In genomic region chr15:63264685-63265302, GRCh38 we compare ENCODE assay signal across 18 cellular contexts. TPM values are rescaled to one million over a fixed set of nuclear protein-coding genes. Genes with fewer than 3 reads are reported as not detected.
DNase-seq lines count a peak whose midpoint lies in the region; ATAC-seq and TF ChIP-seq lines count a peak whose summit lies in the region.
"Had no signal": no experiment of that assay in that cellular context is flagged by ENCODE, and none has a peak within 500 bp of the region (broad histone marks: within the 10 kb centered on the region; RNA-seq: fewer than 3 reads in every experiment).

No MANE protein-coding gene starts in this region.

- WGBS in mesenchymal stem cell, result 94% methylated on average over 1 of the region's 1 CpG

- no peak overlapping the region for H2BK120ac ChIP-seq in mesenchymal stem cell (ENCODE audit: low read depth, low read length)

- H4K91ac ChIP-seq in mesenchymal stem cell (ENCODE audit: low read length), result no peak overlapping the region

- no peak overlapping the region for H4K8ac ChIP-seq in mesenchymal stem cell (ENCODE audit: low read length)

- H3K9ac ChIP-seq in mesenchymal stem cell (ENCODE audit: low read length), result peak overlapping the region; percentile 36

- H2BK15ac ChIP-seq in mesenchymal stem cell (ENCODE audit: low read depth, poor library complexity, severe bottlenecking), result no peak overlapping the region

- H3K4ac ChIP-seq in mesenchymal stem cell (ENCODE audit: low read depth in 1 of 2, low read length in 2 of 2), result no peak overlapping the region

- no peak for TF ChIP-seq CTCF in AG09319 (IDR thresholded peaks at IDR 0.05; ENCODE audit: low read depth, low read length)
- TF ChIP-seq CTCF in chondrocyte (IDR thresholded peaks at IDR 0.05), result no peak

- no peaks in the 10 kb centered on the region for H3K27me3 ChIP-seq in mesenchymal stem cell (ENCODE audit: control insufficient read depth in 1 of 2, insufficient read depth in 1 of 2, low read length in 2 of 2)
- H3K27me3 ChIP-seq: left lung had no signal

- no peak overlapping the region for H3K4me3 ChIP-seq in mesenchymal stem cell (ENCODE audit: insufficient read depth in 1 of 2, low read depth in 1 of 2, low read length in 2 of 2)
- H3K4me3 ChIP-seq: left lung, thoracic aorta had no signal

- intact Hi-C loops in activated T-helper 1 cell treated with anti-CD3 and anti-CD28 coated beads, Interleukin-12 subunit alpha, Interleukin-12 subunit beta, Interleukin-2, Interleukin-4 antibody, amounts not matched to agents 30 ng/mL and 10 ng/mL and 1 ng/mL, durations not matched to agents 14 hours and 24 hours and 36 hours (cut with micrococcal nuclease), result no loop called here

- no peak overlapping the region for H2BK12ac ChIP-seq in mesenchymal stem cell (ENCODE audit: low read length in 2 of 2)

- no peak overlapping the region for H2BK5ac ChIP-seq in mesenchymal stem cell (ENCODE audit: low read depth, low read length, poor library complexity, severe bottlenecking)

- no peak for ATAC-seq in HG03159 (IDR thresholded peaks at IDR 0.05; ENCODE audit: unreplicated experiment)
- ATAC-seq in HG03135 (IDR thresholded peaks at IDR 0.05; ENCODE audit: unreplicated experiment), result no peak
- ATAC-seq: left lung; naive thymus-derived CD8-positive, alpha-beta T cell had no signal

- no peak overlapping the region for H3K18ac ChIP-seq in mesenchymal stem cell (ENCODE audit: low read depth in 1 of 2, low read length in 2 of 2)

- H2AFZ ChIP-seq in mesenchymal stem cell (ENCODE audit: low read depth, low read length), result no peak overlapping the region

- no peaks in the 10 kb centered on the region for H3K27me3 Mint-ChIP-seq in chondrocyte (ENCODE audit: low read depth)
- no peaks in the 10 kb centered on the region for H3K27me3 Mint-ChIP-seq in activated T-helper 1 cell treated with anti-CD3 and anti-CD28 coated beads, Interleukin-12 subunit alpha, Interleukin-12 subunit beta, Interleukin-2, Interleukin-4 antibody, amounts not matched to agents 30 ng/mL and 10 ng/mL and 1 ng/mL, durations not matched to agents 14 hours and 24 hours and 36 hours (ENCODE audit: insufficient read depth)
- H3K27me3 Mint-ChIP-seq: activated naive CD8-positive, alpha-beta T cell treated with anti-CD3 and anti-CD28 coated beads, Interleukin-2, amount 10 ng/mL, durations not matched to agents 7 days and 5 days; B cell; naive thymus-derived CD8-positive, alpha-beta T cell had no signal

- no peak overlapping the region for H3K14ac ChIP-seq in mesenchymal stem cell (ENCODE audit: low read length in 2 of 2)

- H3K4me3 Mint-ChIP-seq in chondrocyte (ENCODE audit: unreplicated experiment), result no peak overlapping the region
- no peak overlapping the region for H3K4me3 Mint-ChIP-seq in activated T-helper 1 cell treated with anti-CD3 and anti-CD28 coated beads, Interleukin-12 subunit alpha, Interleukin-12 subunit beta, Interleukin-2, Interleukin-4 antibody, amounts not matched to agents 30 ng/mL and 10 ng/mL and 1 ng/mL, durations not matched to agents 14 hours and 24 hours and 36 hours
- H3K4me3 Mint-ChIP-seq: activated naive CD8-positive, alpha-beta T cell treated with anti-CD3 and anti-CD28 coated beads, Interleukin-2, amount 10 ng/mL, durations not matched to agents 7 days and 5 days; B cell; naive thymus-derived CD8-positive, alpha-beta T cell; T-helper 1 cell treated with Interleukin-12 subunit alpha and Interleukin-12 subunit beta and Interleukin-4 antibody, amounts not matched to agents 30 μg/mL and 1 μg/mL, for 36 hours had no signal

- H3K36me3 ChIP-seq in mesenchymal stem cell (ENCODE audit: control insufficient read depth in 1 of 2, insufficient read depth in 2 of 2, low read depth in 1 of 2, low read length in 2 of 2), result peaks cover 15 to 60% of the 10 kb centered on the region in 2 experiments

- H3K23ac ChIP-seq in mesenchymal stem cell (ENCODE audit: low read length in 2 of 2), result no peak overlapping the region

- H2AK5ac ChIP-seq in mesenchymal stem cell (ENCODE audit: low read length, severe bottlenecking), result no peak overlapping the region

- H3K4me2 ChIP-seq in mesenchymal stem cell (ENCODE audit: low read length, poor library complexity, severe bottlenecking), result no peak overlapping the region

- DNase-seq in AG09319 (ENCODE audit: extremely low read depth, low read depth) (peak; percentile 60), NCI-H1694 treated with DMSO at 0.1 percent for 48 hours (lab: John Stamatoyannopoulos, UW) (peak; percentile 91), chondrocyte (ENCODE audit: low spot score) (no peak), mesenchymal stem cell (peak; percentile 6)
- no peak for DNase-seq in effector CD8-positive, alpha-beta T cell (lab: John Stamatoyannopoulos, UW)
- DNase-seq in activated T-helper 1 cell treated with anti-CD3 and anti-CD28 coated beads, Interleukin-12 subunit alpha, Interleukin-12 subunit beta, Interleukin-2, Interleukin-4 antibody, amounts not matched to agents 30 ng/mL and 10 ng/mL and 1 ng/mL, durations not matched to agents 14 hours and 24 hours and 36 hours (ENCODE audit: low spot score), result no peak
- DNase-seq: activated CD8-positive, alpha-beta memory T cell treated with anti-CD3 and anti-CD28 coated beads, Interleukin-2, amount 50 U/mL, for 4 hours; activated naive CD8-positive, alpha-beta T cell treated with anti-CD3 and anti-CD28 coated beads, Interleukin-2, amount 10 ng/mL, durations not matched to agents 7 days and 5 days; left lung; naive thymus-derived CD8-positive, alpha-beta T cell; NCI-H748 treated with DMSO at 0.1 percent for 48 hours; RPMI8226; stimulated activated CD4-positive, alpha-beta T cell treated with anti-CD3 and anti-CD28 coated beads, Interleukin-1b, Interleukin-23, amount 100 ng/mL, for 48 hours had no signal

- peaks cover 3% of the 10 kb centered on the region for H3K4me1 ChIP-seq in mesenchymal stem cell (ENCODE audit: control insufficient read depth, insufficient read depth, low read depth, low read length)
- H3K4me1 ChIP-seq: left lung had no signal

- H3K27ac Mint-ChIP-seq in chondrocyte (ENCODE audit: unreplicated experiment), result peak overlapping the region; percentile 13
- no peak overlapping the region for H3K27ac Mint-ChIP-seq in activated T-helper 1 cell treated with anti-CD3 and anti-CD28 coated beads, Interleukin-12 subunit alpha, Interleukin-12 subunit beta, Interleukin-2, Interleukin-4 antibody, amounts not matched to agents 30 ng/mL and 10 ng/mL and 1 ng/mL, durations not matched to agents 14 hours and 24 hours and 36 hours
- H3K27ac Mint-ChIP-seq: activated naive CD8-positive, alpha-beta T cell treated with anti-CD3 and anti-CD28 coated beads, Interleukin-2, amount 10 ng/mL, durations not matched to agents 7 days and 5 days; B cell; T-helper 1 cell treated with Interleukin-12 subunit alpha and Interleukin-12 subunit beta and Interleukin-4 antibody, amounts not matched to agents 30 μg/mL and 1 μg/mL, for 36 hours had no signal

- peaks cover 11% of the 10 kb centered on the region for H3K4me1 Mint-ChIP-seq in chondrocyte (ENCODE audit: low read depth)
- H3K4me1 Mint-ChIP-seq in activated T-helper 1 cell treated with anti-CD3 and anti-CD28 coated beads, Interleukin-12 subunit alpha, Interleukin-12 subunit beta, Interleukin-2, Interleukin-4 antibody, amounts not matched to agents 30 ng/mL and 10 ng/mL and 1 ng/mL, durations not matched to agents 14 hours and 24 hours and 36 hours (ENCODE audit: low read depth), result peaks cover 5% of the 10 kb centered on the region
- H3K4me1 Mint-ChIP-seq: B cell had no signal

- no peaks in the 10 kb centered on the region for H3K9me3 Mint-ChIP-seq in chondrocyte (ENCODE audit: low read depth)
- H3K9me3 Mint-ChIP-seq in activated T-helper 1 cell treated with anti-CD3 and anti-CD28 coated beads, Interleukin-12 subunit alpha, Interleukin-12 subunit beta, Interleukin-2, Interleukin-4 antibody, amounts not matched to agents 30 ng/mL and 10 ng/mL and 1 ng/mL, durations not matched to agents 14 hours and 24 hours and 36 hours, result no peaks in the 10 kb centered on the region
- H3K9me3 Mint-ChIP-seq: activated naive CD8-positive, alpha-beta T cell treated with anti-CD3 and anti-CD28 coated beads, Interleukin-2, amount 10 ng/mL, durations not matched to agents 7 days and 5 days; naive thymus-derived CD8-positive, alpha-beta T cell; T-helper 1 cell treated with Interleukin-12 subunit alpha and Interleukin-12 subunit beta and Interleukin-4 antibody, amounts not matched to agents 30 μg/mL and 1 μg/mL, for 36 hours had no signal

- peaks cover 6% of the 10 kb centered on the region for H3K79me1 ChIP-seq in mesenchymal stem cell (replicated peaks; ENCODE audit: low read length, poor library complexity, severe bottlenecking)

- peak overlapping the region; percentile 82 for H3K27ac ChIP-seq in mesenchymal stem cell (ENCODE audit: low read length, poor library complexity, severe bottlenecking)
- H3K27ac ChIP-seq: left lung, thoracic aorta had no signal

- H3K36me3 Mint-ChIP-seq in chondrocyte (ENCODE audit: low read depth), result peaks cover 23% of the 10 kb centered on the region
- peaks cover 49% of the 10 kb centered on the region for H3K36me3 Mint-ChIP-seq in activated T-helper 1 cell treated with anti-CD3 and anti-CD28 coated beads, Interleukin-12 subunit alpha, Interleukin-12 subunit beta, Interleukin-2, Interleukin-4 antibody, amounts not matched to agents 30 ng/mL and 10 ng/mL and 1 ng/mL, durations not matched to agents 14 hours and 24 hours and 36 hours (ENCODE audit: low read depth)

- H3K9me3 ChIP-seq in mesenchymal stem cell (ENCODE audit: control insufficient read depth, low read length), result no peaks in the 10 kb centered on the region
- H3K9me3 ChIP-seq: left lung, thoracic aorta had no signal

RNA-seq across cellular contexts. Expression of gene APH1B, which starts 12.6 kb away (rescaled TPM):
- 12.0 to 20.1 TPM (median 17.4 TPM) in 3 replicates for total RNA-seq in chondrocyte
- 18.6 TPM for polyA plus RNA-seq in mesenchymal stem cell (2013, experiment 1 of 2)
- polyA plus RNA-seq in mesenchymal stem cell (2013, experiment 2 of 2), result 17.5 TPM
- total RNA-seq in activated T-helper 1 cell treated with anti-CD3 and anti-CD28 coated beads, Interleukin-12 subunit alpha, Interleukin-12 subunit beta, Interleukin-2, Interleukin-4 antibody, amounts not matched to agents 30 ng/mL and 10 ng/mL and 1 ng/mL, durations not matched to agents 14 hours and 24 hours and 36 hours, result 4.1 and 6.2 TPM in 2 replicates

Comparison
In these comparisons a context has a peak if more than half of its experiments do, and no peak if none do; other contexts are left out.
1. DNase-seq: peak in AG09319 (single experiment), NCI-H1694 treated with DMSO at 0.1 percent for 48 hours (single experiment) and mesenchymal stem cell (single experiment); none in chondrocyte (single experiment), effector CD8-positive, alpha-beta T cell (single experiment) and activated T-helper 1 cell treated with anti-CD3 and anti-CD28 coated beads, Interleukin-12 subunit alpha, Interleukin-12 subunit beta, Interleukin-2, Interleukin-4 antibody, amounts not matched to agents 30 ng/mL and 10 ng/mL and 1 ng/mL, durations not matched to agents 14 hours and 24 hours and 36 hours (single experiment).